8 cellular contexts compared by ENCODE assay signal in genomic region chr19:1811472-1811894, GRCh38. TPM values are rescaled to one million over a fixed set of nuclear protein-coding genes. Genes with fewer than 3 reads are reported as not detected.
DNase-seq lines count a peak whose midpoint lies in the region; ATAC-seq and TF ChIP-seq lines count a peak whose summit lies in the region.

No MANE protein-coding gene starts in this region.

- in situ Hi-C loops in astrocyte of the spinal cord (cut with HindIII; ENCODE audit: low sequenced_read_pairs): no loop called here

- DNase-seq in H7 (no peak), astrocyte of the spinal cord (ENCODE audit: low read depth, low spot score) (peak; percentile 50), kidney epithelial cell (ENCODE audit: low read depth) (peak; percentile 63), NCI-H1694 treated with DMSO at 0.1 percent for 48 hours (lab: John Stamatoyannopoulos, UW) (no peak), NCI-H187 (lab: John Stamatoyannopoulos, UW) (no peak)
- peak in 2 of 3 experiments; percentile 28 to 38 for DNase-seq in stimulated activated CD4-positive, alpha-beta T cell treated with anti-CD3 and anti-CD28 coated beads, TNF-alpha, amount 100 ng/mL, for 4 hours (ENCODE audit: low read depth in 3 of 3)

- H3K27me3 ChIP-seq in H7 (ENCODE audit: control insufficient read depth, insufficient read depth, low read length): no peaks in the 10 kb centered on the region; the same call in 1 of the 2 replicates
- H3K27me3 ChIP-seq in kidney epithelial cell (ENCODE audit: control insufficient read depth, insufficient read depth, low read length): peaks cover 3% of the 10 kb centered on the region

- H3K36me3 ChIP-seq in H7 (replicated peaks; ENCODE audit: control insufficient read depth, insufficient read depth, low read length) (no peaks in the 10 kb centered on the region), kidney epithelial cell (ENCODE audit: control insufficient read depth, insufficient read depth, low read length) (no peaks in the 10 kb centered on the region)

- H3K4me3 ChIP-seq in H7 (ENCODE audit: insufficient read depth, low read depth, low read length) (peak overlapping the region; percentile 49), astrocyte of the spinal cord (ENCODE audit: low read depth, low read length) (peak overlapping the region; percentile 57), kidney epithelial cell (ENCODE audit: low read depth, low read length) (peak overlapping the region; percentile 53)

- ATAC-seq in SK-N-SH treated with all-trans-retinoic acid at 6 μM for 48 hours (peak; percentile 0; the same call in 1 of the 3 replicates), GM19452 (IDR thresholded peaks at IDR 0.05; ENCODE audit: unreplicated experiment) (no peak)

- TF ChIP-seq CTCF in astrocyte of the spinal cord (IDR thresholded peaks at IDR 0.05; ENCODE audit: low read depth, low read length) (no peak), kidney epithelial cell (IDR thresholded peaks at IDR 0.05; ENCODE audit: insufficient read depth, low read length, poor library complexity, severe bottlenecking) (no peak)

TF ChIP-seq in SK-N-SH treated with all-trans-retinoic acid at 6 μM for 48 hours, 23 proteins besides CTCF, POLR2A, EP300 and RAD21:
- no peak for TF ChIP-seq GLIS3 (CRISPR knock-in tag; IDR thresholded peaks at IDR 0.05)
- TF ChIP-seq CSRNP3 (CRISPR knock-in tag; IDR thresholded peaks at IDR 0.05): no peak
- TF ChIP-seq ZFP30 (CRISPR knock-in tag; IDR thresholded peaks at IDR 0.05): no peak
- TF ChIP-seq OSR1 (CRISPR knock-in tag; IDR thresholded peaks at IDR 0.05): no peak
- no peak for TF ChIP-seq CSDC2 (CRISPR knock-in tag; IDR thresholded peaks at IDR 0.05)
- TF ChIP-seq ZNF8 (CRISPR knock-in tag; IDR thresholded peaks at IDR 0.05): no peak
- TF ChIP-seq ZFP3 (CRISPR knock-in tag; IDR thresholded peaks at IDR 0.05): no peak
- TF ChIP-seq POU6F1 (CRISPR knock-in tag; IDR thresholded peaks at IDR 0.05; ENCODE audit: borderline replicate concordance, low read depth): no peak
- no peak for TF ChIP-seq ESRRG (CRISPR knock-in tag; IDR thresholded peaks at IDR 0.05)
- no peak for TF ChIP-seq ZC3H10 (CRISPR knock-in tag; IDR thresholded peaks at IDR 0.05)
- TF ChIP-seq BACH2 (CRISPR knock-in tag; IDR thresholded peaks at IDR 0.05; ENCODE audit: borderline replicate concordance): no peak
- no peak for TF ChIP-seq TOX (CRISPR knock-in tag; IDR thresholded peaks at IDR 0.05; ENCODE audit: borderline replicate concordance)
- TF ChIP-seq ARNTL (CRISPR knock-in tag; IDR thresholded peaks at IDR 0.05; ENCODE audit: borderline replicate concordance, low read depth): no peak
- TF ChIP-seq PATZ1 (CRISPR knock-in tag; IDR thresholded peaks at IDR 0.05; ENCODE audit: borderline replicate concordance): no peak
- no peak for TF ChIP-seq SNAI2 (CRISPR knock-in tag; IDR thresholded peaks at IDR 0.05)
- no peak for TF ChIP-seq RARB (CRISPR knock-in tag; IDR thresholded peaks at IDR 0.05)
- TF ChIP-seq ZNF565 (CRISPR knock-in tag; conservative IDR thresholded peaks at IDR 0.05; ENCODE audit: low read depth): no peak
- no peak for TF ChIP-seq TSHZ2 (CRISPR knock-in tag; IDR thresholded peaks at IDR 0.05)
- TF ChIP-seq TCF4 (CRISPR knock-in tag; IDR thresholded peaks at IDR 0.05; ENCODE audit: borderline replicate concordance): no peak
- TF ChIP-seq CREB5 (CRISPR knock-in tag; IDR thresholded peaks at IDR 0.05; ENCODE audit: low read depth): no peak

RNA-seq across cellular contexts. Expression of gene ATP8B3, which starts 0.6 kb away (rescaled TPM):
- total RNA-seq in H7 (2014; rRNA removed; shearing (Covaris generic)): 5.8 and 7.4 TPM in 2 replicates
- 0.96 TPM in 2 replicates for total RNA-seq in kidney epithelial cell

RNA-seq across cellular contexts. Expression of gene REXO1, which starts 36.8 kb away (rescaled TPM):
- total RNA-seq in H7 (2014; rRNA removed; shearing (Covaris generic)): 19.8 and 21.9 TPM in 2 replicates
- total RNA-seq in kidney epithelial cell: 18.8 and 32.1 TPM in 2 replicates

RNA-seq across cellular contexts. Expression of gene KLF16, which starts 51.9 kb away (rescaled TPM):
- total RNA-seq in H7 (2014; rRNA removed; shearing (Covaris generic)): 20.5 and 21.2 TPM in 2 replicates
- total RNA-seq in kidney epithelial cell: 11.4 and 15.3 TPM in 2 replicates

RNA-seq across cellular contexts. Expression of gene ONECUT3, which starts 58.2 kb away (rescaled TPM):
- total RNA-seq in H7 (2014; rRNA removed; shearing (Covaris generic)): not detected in 2 replicates
- total RNA-seq in kidney epithelial cell: not detected in 2 replicates

Comparison
In these comparisons a context has a peak if more than half of its experiments do, and no peak if none do; other contexts are left out.
1. DNase-seq: peak in astrocyte of the spinal cord (single experiment), kidney epithelial cell (single experiment) and stimulated activated CD4-positive, alpha-beta T cell treated with anti-CD3 and anti-CD28 coated beads, TNF-alpha, amount 100 ng/mL, for 4 hours (2 of 3); none in H7 (single experiment), NCI-H1694 treated with DMSO at 0.1 percent for 48 hours (single experiment) and NCI-H187 (0 of 2).
2. Peak in every context shown above with its lines, with median percentiles within 50 percentile points of each other: H3K4me3 ChIP-seq.